In the genomic region with DNA sequence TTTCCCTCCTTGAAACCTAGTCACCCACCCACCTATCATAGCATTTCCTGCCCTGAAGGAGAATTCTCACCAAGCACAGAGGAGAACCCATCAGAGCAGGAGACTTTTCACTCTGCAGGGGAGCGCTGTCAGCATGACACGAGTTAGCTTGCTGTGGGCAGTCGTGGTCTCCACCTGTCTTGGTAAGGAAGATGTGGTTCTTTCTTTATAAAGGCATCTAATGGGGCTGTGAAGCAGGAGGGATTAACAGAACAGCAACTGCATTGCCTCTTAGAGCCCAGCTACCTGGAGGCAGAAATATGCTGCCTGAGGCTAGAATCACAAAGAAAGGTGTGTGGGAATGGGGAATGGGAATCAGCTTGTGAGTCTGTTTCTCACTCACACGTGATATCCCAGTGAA, we compare ENCODE assay signal across 21 cellular contexts.
DNase-seq lines count a peak whose midpoint lies in the region; ATAC-seq and TF ChIP-seq lines count a peak whose summit lies in the region.
"Had no signal": no experiment of that assay in that cellular context is flagged by ENCODE, and none has a peak within 500 bp of the region (broad histone marks: within the 10 kb centered on the region; RNA-seq: fewer than 3 reads in every experiment).

No MANE protein-coding gene starts in this region.

- H3K27me3 Mint-ChIP-seq in activated CD4-positive, alpha-beta T cell treated with anti-CD3 and anti-CD28 coated beads, Interleukin-2, amount 10 ng/mL, durations not matched to agents 24 days and 14 days, result no peaks in the 10 kb centered on the region
- H3K27me3 Mint-ChIP-seq in CD8-positive, alpha-beta T cell (ENCODE audit: low read depth), result no peaks in the 10 kb centered on the region
- no peaks in the 10 kb centered on the region for H3K27me3 Mint-ChIP-seq in activated T-helper 1 cell treated with anti-CD3 and anti-CD28 coated beads, Interleukin-12 subunit alpha, Interleukin-12 subunit beta, Interleukin-2, Interleukin-4 antibody, amounts not matched to agents 30 ng/mL and 10 ng/mL and 1 ng/mL, durations not matched to agents 14 hours and 24 hours and 36 hours (ENCODE audit: insufficient read depth)
- H3K27me3 Mint-ChIP-seq in naive thymus-derived CD4-positive, alpha-beta T cell, result no peaks in the 10 kb centered on the region
- H3K27me3 Mint-ChIP-seq in mesothelial cell of epicardium (ENCODE audit: low read depth), result peaks cover 17% of the 10 kb centered on the region

- POLR2A ChIA-PET in CD8-positive, alpha-beta T cell (lab: Charles Lee), result no interaction called here
- POLR2A ChIA-PET in naive thymus-derived CD4-positive, alpha-beta T cell (lab: Charles Lee), result no interaction called here

- TF ChIP-seq CTCF in CD8-positive, alpha-beta T cell (IDR thresholded peaks at IDR 0.05), result no peak
- no peak for TF ChIP-seq CTCF in mesothelial cell of epicardium (IDR thresholded peaks at IDR 0.05; ENCODE audit: unreplicated experiment)

- H3K4me1 Mint-ChIP-seq in activated CD4-positive, alpha-beta T cell treated with anti-CD3 and anti-CD28 coated beads, Interleukin-2, amount 10 ng/mL, durations not matched to agents 24 days and 14 days, result no peaks in the 10 kb centered on the region
- peaks cover 4% of the 10 kb centered on the region for H3K4me1 Mint-ChIP-seq in CD8-positive, alpha-beta T cell (ENCODE audit: low read depth)
- no peaks in the 10 kb centered on the region for H3K4me1 Mint-ChIP-seq in activated T-helper 1 cell treated with anti-CD3 and anti-CD28 coated beads, Interleukin-12 subunit alpha, Interleukin-12 subunit beta, Interleukin-2, Interleukin-4 antibody, amounts not matched to agents 30 ng/mL and 10 ng/mL and 1 ng/mL, durations not matched to agents 14 hours and 24 hours and 36 hours (ENCODE audit: low read depth)
- H3K4me1 Mint-ChIP-seq in naive thymus-derived CD4-positive, alpha-beta T cell, result peaks cover 0 to 10% (median 3%) of the 10 kb centered on the region in 7 donors
- H3K4me1 Mint-ChIP-seq in mesothelial cell of epicardium, result peaks cover 29% of the 10 kb centered on the region

- no peaks in the 10 kb centered on the region for H3K4me1 ChIP-seq in CD8-positive, alpha-beta T cell (ENCODE audit: insufficient read depth, low read length)
- no peaks in the 10 kb centered on the region for H3K4me1 ChIP-seq in naive thymus-derived CD4-positive, alpha-beta T cell (ENCODE audit: control insufficient read depth in 2 of 2, insufficient read depth in 2 of 2, low read length in 2 of 2)
- H3K4me1 ChIP-seq: A549, BE2C, transverse colon had no signal

- no peaks in the 10 kb centered on the region for H3K9me3 ChIP-seq in CD8-positive, alpha-beta T cell (ENCODE audit: low read length)
- no peaks in the 10 kb centered on the region for H3K9me3 ChIP-seq in naive thymus-derived CD4-positive, alpha-beta T cell (ENCODE audit: control insufficient read depth in 2 of 3, low read length in 3 of 3)
- H3K9me3 ChIP-seq: A549, BE2C, transverse colon had no signal

- DNase-seq in activated CD4-positive, alpha-beta T cell treated with anti-CD3 and anti-CD28 coated beads, Interleukin-2, amount 10 ng/mL, durations not matched to agents 24 days and 14 days, result no peak
- DNase-seq in activated CD4-positive, alpha-beta T cell treated with anti-CD3 and anti-CD28 coated beads, Interleukin-2, amount 50 U/mL, for 1 hour, result no peak
- DNase-seq in CD8-positive, alpha-beta T cell, result no peak
- DNase-seq in activated T-helper 1 cell treated with anti-CD3 and anti-CD28 coated beads, Interleukin-12 subunit alpha, Interleukin-12 subunit beta, Interleukin-2, Interleukin-4 antibody, amounts not matched to agents 30 ng/mL and 10 ng/mL and 1 ng/mL, durations not matched to agents 14 hours and 24 hours and 36 hours (ENCODE audit: low spot score), result no peak
- no peak for DNase-seq in naive thymus-derived CD4-positive, alpha-beta T cell
- DNase-seq in mesothelial cell of epicardium (ENCODE audit: low spot score in 2 of 2, unreplicated experiment in 2 of 2) (no peak), NCI-H748 (lab: John Stamatoyannopoulos, UW; ENCODE audit: unreplicated experiment) (no peak)
- DNase-seq: BE2C; Calu3; NCI-H187 treated with DMSO at 0.1 percent for 48 hours; NCI-H345; NCI-H82; occipital lobe; stimulated activated CD4-positive, alpha-beta T cell treated with anti-CD3 and anti-CD28 coated beads, Interleukin-4, amount 100 ng/mL, for 1 hour; stimulated activated naive CD4-positive, alpha-beta T cell treated with Interleukin-2 at 50 U/mL for 16 hours; transverse colon had no signal

- intact Hi-C loops in activated CD4-positive, alpha-beta T cell treated with anti-CD3 and anti-CD28 coated beads, Interleukin-2, amount 10 ng/mL, durations not matched to agents 24 days and 14 days (cut with micrococcal nuclease), result no loop called here
- intact Hi-C loops in CD8-positive, alpha-beta T cell (cut with DNase I, micrococcal nuclease), result loop anchor here in 1 of 2 experiments (5.0 kb wide), 1 partner anchor 45 kb away; no protein-coding TSS in a partner anchor
- intact Hi-C loops in activated T-helper 1 cell treated with anti-CD3 and anti-CD28 coated beads, Interleukin-12 subunit alpha, Interleukin-12 subunit beta, Interleukin-2, Interleukin-4 antibody, amounts not matched to agents 30 ng/mL and 10 ng/mL and 1 ng/mL, durations not matched to agents 14 hours and 24 hours and 36 hours (cut with micrococcal nuclease), result loop anchor here (5.0 kb wide), 1 partner anchor 45 kb away; no protein-coding TSS in a partner anchor
- intact Hi-C loops in naive thymus-derived CD4-positive, alpha-beta T cell (cut with micrococcal nuclease), result no loop called here

- peak overlapping the region; percentile 65 for H3K27ac Mint-ChIP-seq in activated CD4-positive, alpha-beta T cell treated with anti-CD3 and anti-CD28 coated beads, Interleukin-2, amount 10 ng/mL, durations not matched to agents 24 days and 14 days
- H3K27ac Mint-ChIP-seq in CD8-positive, alpha-beta T cell, result no peak overlapping the region
- H3K27ac Mint-ChIP-seq in activated T-helper 1 cell treated with anti-CD3 and anti-CD28 coated beads, Interleukin-12 subunit alpha, Interleukin-12 subunit beta, Interleukin-2, Interleukin-4 antibody, amounts not matched to agents 30 ng/mL and 10 ng/mL and 1 ng/mL, durations not matched to agents 14 hours and 24 hours and 36 hours, result peak overlapping the region; percentile 48
- peak overlapping the region in 4 of 9 donors; percentile 25 to 75 (median 72) for H3K27ac Mint-ChIP-seq in naive thymus-derived CD4-positive, alpha-beta T cell
- H3K27ac Mint-ChIP-seq in mesothelial cell of epicardium, result no peak overlapping the region
- H3K27ac Mint-ChIP-seq: dendritic cell treated with granulocyte-macrophage colony-stimulating factor and Interleukin-4, amounts not matched to agents 40 ng/mL and 50 ng/mL, for 4 days had no signal

- CTCF ChIA-PET in CD8-positive, alpha-beta T cell (lab: Charles Lee), result no interaction called here
- CTCF ChIA-PET in naive thymus-derived CD4-positive, alpha-beta T cell (lab: Charles Lee), result no interaction called here

- no peaks in the 10 kb centered on the region for H3K9me3 Mint-ChIP-seq in activated CD4-positive, alpha-beta T cell treated with anti-CD3 and anti-CD28 coated beads, Interleukin-2, amount 10 ng/mL, durations not matched to agents 24 days and 14 days
- no peaks in the 10 kb centered on the region for H3K9me3 Mint-ChIP-seq in CD8-positive, alpha-beta T cell
- H3K9me3 Mint-ChIP-seq in activated T-helper 1 cell treated with anti-CD3 and anti-CD28 coated beads, Interleukin-12 subunit alpha, Interleukin-12 subunit beta, Interleukin-2, Interleukin-4 antibody, amounts not matched to agents 30 ng/mL and 10 ng/mL and 1 ng/mL, durations not matched to agents 14 hours and 24 hours and 36 hours, result no peaks in the 10 kb centered on the region
- H3K9me3 Mint-ChIP-seq in naive thymus-derived CD4-positive, alpha-beta T cell, result peaks cover 0 to 2% (median 0%) of the 10 kb centered on the region in 11 donors
- no peaks in the 10 kb centered on the region for H3K9me3 Mint-ChIP-seq in mesothelial cell of epicardium
- H3K9me3 Mint-ChIP-seq: dendritic cell treated with granulocyte-macrophage colony-stimulating factor and Interleukin-4, amounts not matched to agents 40 ng/mL and 50 ng/mL, for 4 days had no signal

- H3K36me3 Mint-ChIP-seq in activated CD4-positive, alpha-beta T cell treated with anti-CD3 and anti-CD28 coated beads, Interleukin-2, amount 10 ng/mL, durations not matched to agents 24 days and 14 days (ENCODE audit: low read depth), result no peaks in the 10 kb centered on the region
- no peaks in the 10 kb centered on the region for H3K36me3 Mint-ChIP-seq in CD8-positive, alpha-beta T cell
- H3K36me3 Mint-ChIP-seq in activated T-helper 1 cell treated with anti-CD3 and anti-CD28 coated beads, Interleukin-12 subunit alpha, Interleukin-12 subunit beta, Interleukin-2, Interleukin-4 antibody, amounts not matched to agents 30 ng/mL and 10 ng/mL and 1 ng/mL, durations not matched to agents 14 hours and 24 hours and 36 hours (ENCODE audit: low read depth), result no peaks in the 10 kb centered on the region
- H3K36me3 Mint-ChIP-seq in naive thymus-derived CD4-positive, alpha-beta T cell, result no peaks in the 10 kb centered on the region
- H3K36me3 Mint-ChIP-seq in mesothelial cell of epicardium, result no peaks in the 10 kb centered on the region

- H3K27ac ChIP-seq in CD8-positive, alpha-beta T cell (ENCODE audit: low read depth, low read length), result no peak overlapping the region
- H3K27ac ChIP-seq in naive thymus-derived CD4-positive, alpha-beta T cell (ENCODE audit: low read depth, low read length), result no peak overlapping the region
- H3K27ac ChIP-seq: A549, transverse colon had no signal

- H3K27me3 ChIP-seq in CD8-positive, alpha-beta T cell (ENCODE audit: insufficient read depth, low read length), result no peaks in the 10 kb centered on the region
- H3K27me3 ChIP-seq in naive thymus-derived CD4-positive, alpha-beta T cell (ENCODE audit: control insufficient read depth in 2 of 2, insufficient read depth in 2 of 2, low read length in 2 of 2), result no peaks in the 10 kb centered on the region
- H3K27me3 ChIP-seq: BE2C had no signal

- H3K36me3 ChIP-seq in CD8-positive, alpha-beta T cell (ENCODE audit: insufficient read depth, low read length), result no peaks in the 10 kb centered on the region
- H3K36me3 ChIP-seq in naive thymus-derived CD4-positive, alpha-beta T cell (ENCODE audit: control insufficient read depth in 2 of 3, insufficient read depth in 3 of 3, low read length in 3 of 3), result no peaks in the 10 kb centered on the region
- H3K36me3 ChIP-seq: BE2C, transverse colon had no signal

- no peak overlapping the region for H3K4me3 ChIP-seq in CD8-positive, alpha-beta T cell (ENCODE audit: low read depth, low read length)
- no peak overlapping the region for H3K4me3 ChIP-seq in naive thymus-derived CD4-positive, alpha-beta T cell (ENCODE audit: low read length)
- H3K4me3 ChIP-seq: A549, smooth muscle cell, transverse colon had no signal

- ATAC-seq in CD8-positive, alpha-beta T cell, result no peak
- no peak for ATAC-seq in naive thymus-derived CD4-positive, alpha-beta T cell
- no peak for ATAC-seq in HG03457 (IDR thresholded peaks at IDR 0.05; ENCODE audit: unreplicated experiment)
- ATAC-seq: A549, Right ventricle myocardium inferior had no signal

- peak overlapping the region; percentile 64 for H3K4me3 Mint-ChIP-seq in activated CD4-positive, alpha-beta T cell treated with anti-CD3 and anti-CD28 coated beads, Interleukin-2, amount 10 ng/mL, durations not matched to agents 24 days and 14 days
- H3K4me3 Mint-ChIP-seq in CD8-positive, alpha-beta T cell, result peak overlapping the region; percentile 54
- H3K4me3 Mint-ChIP-seq in activated T-helper 1 cell treated with anti-CD3 and anti-CD28 coated beads, Interleukin-12 subunit alpha, Interleukin-12 subunit beta, Interleukin-2, Interleukin-4 antibody, amounts not matched to agents 30 ng/mL and 10 ng/mL and 1 ng/mL, durations not matched to agents 14 hours and 24 hours and 36 hours, result peak overlapping the region; percentile 45
- peak overlapping the region in 9 of 10 donors; percentile 31 to 75 (median 59) for H3K4me3 Mint-ChIP-seq in naive thymus-derived CD4-positive, alpha-beta T cell
- H3K4me3 Mint-ChIP-seq in mesothelial cell of epicardium, result no peak overlapping the region
- H3K4me3 Mint-ChIP-seq: dendritic cell treated with granulocyte-macrophage colony-stimulating factor and Interleukin-4, amounts not matched to agents 40 ng/mL and 50 ng/mL, for 4 days had no signal

Comparison
In these comparisons a context has a peak if more than half of its experiments do, and no peak if none do; other contexts are left out.
1. H3K27ac Mint-ChIP-seq: peak in activated CD4-positive, alpha-beta T cell treated with anti-CD3 and anti-CD28 coated beads, Interleukin-2, amount 10 ng/mL, durations not matched to agents 24 days and 14 days (single experiment) and activated T-helper 1 cell treated with anti-CD3 and anti-CD28 coated beads, Interleukin-12 subunit alpha, Interleukin-12 subunit beta, Interleukin-2, Interleukin-4 antibody, amounts not matched to agents 30 ng/mL and 10 ng/mL and 1 ng/mL, durations not matched to agents 14 hours and 24 hours and 36 hours (single experiment); none in CD8-positive, alpha-beta T cell (single experiment) and mesothelial cell of epicardium (single experiment).